Comparison of ENCODE assay signal across 16 cellular contexts in the genomic region with DNA sequence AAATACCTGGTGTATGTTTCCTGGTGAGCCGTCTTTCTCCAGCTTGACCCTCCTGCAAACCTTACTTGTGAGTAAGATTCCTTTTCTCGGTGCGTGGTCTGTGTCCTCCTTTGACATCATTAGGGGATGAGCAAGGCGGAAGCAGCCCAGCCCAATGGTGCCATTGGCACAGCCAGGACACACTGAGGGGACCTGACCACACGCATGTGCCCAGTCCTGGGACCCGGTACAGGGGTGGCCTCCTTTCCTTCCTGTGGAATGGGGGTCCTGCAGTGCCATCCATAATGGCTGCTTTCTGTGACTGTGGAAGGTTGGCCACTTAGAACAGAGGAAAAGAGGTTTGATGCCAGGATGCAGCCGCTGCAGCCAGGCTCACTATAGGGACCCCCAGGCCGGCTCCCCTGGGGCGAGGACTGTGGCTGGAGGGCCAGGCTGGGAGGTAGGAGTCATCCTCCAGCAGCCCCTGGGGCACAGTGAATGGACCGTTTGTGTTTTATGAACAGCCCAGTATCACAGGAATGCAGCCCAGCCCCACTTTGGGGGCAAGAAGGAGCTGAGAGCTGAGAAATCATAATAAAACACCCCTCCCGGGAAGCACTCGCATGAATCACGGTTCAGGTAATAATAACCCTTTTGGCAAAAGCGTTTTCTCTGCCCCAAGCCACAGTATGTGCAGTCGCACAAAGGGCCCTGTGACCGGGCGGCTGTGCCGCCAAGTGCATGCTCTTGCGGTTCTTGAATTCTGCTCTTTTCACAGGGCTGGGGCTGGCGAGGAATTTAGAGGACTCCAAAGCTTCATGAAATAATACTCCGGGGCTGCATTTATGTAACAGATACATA.
DNase-seq lines count a peak whose midpoint lies in the region; ATAC-seq, FAIRE-seq and TF ChIP-seq lines count a peak whose summit lies in the region.
"Had no signal": no experiment of that assay in that cellular context is flagged by ENCODE, and none has a peak within 500 bp of the region (broad histone marks: within the 10 kb centered on the region; RNA-seq: fewer than 3 reads in every experiment).

No MANE protein-coding gene starts in this region.

- no peak for TF ChIP-seq POLR2A in spleen (IDR thresholded peaks at IDR 0.05)
- no peak for TF ChIP-seq POLR2A in HepG2 (IDR thresholded peaks at IDR 0.05; ENCODE audit: insufficient read depth in 1 of 2, low read depth in 2 of 2, low read length in 2 of 2)

- H3K4me2 ChIP-seq in HepG2 (ENCODE audit: low read depth, low read length) = no peak overlapping the region

- no peak overlapping the region for H3K4me3 Mint-ChIP-seq in Calu3 (ENCODE audit: low read depth, unreplicated experiment)
- no peak overlapping the region for H3K4me3 Mint-ChIP-seq in activated CD4-positive, alpha-beta T cell treated with anti-CD3 and anti-CD28 coated beads, Interleukin-2, amount 10 ng/mL, durations not matched to agents 24 days and 14 days
- H3K4me3 Mint-ChIP-seq: CD4-positive, alpha-beta memory T cell had no signal

- H3K9ac ChIP-seq in HepG2 (ENCODE audit: insufficient read depth, low read depth, low read length) = no peak overlapping the region

- no peak overlapping the region for H2AFZ ChIP-seq in HepG2 (ENCODE audit: low read length)

- H3K9me3 ChIP-seq in spleen (no peaks in the 10 kb centered on the region), HepG2 (ENCODE audit: low read length) (no peaks in the 10 kb centered on the region)

- DNase-seq in Calu3 (peak; percentile 11), SK-MEL-5 (ENCODE audit: low read depth, low spot score) (peak; percentile 5), islet precursor cell (peak; percentile 46), spleen (peak; percentile 58), HepG2 (ENCODE audit: low spot score) (no peak), COLO668 (lab: John Stamatoyannopoulos, UW; ENCODE audit: unreplicated experiment) (no peak)
- DNase-seq in activated CD4-positive, alpha-beta T cell treated with anti-CD3 and anti-CD28 coated beads, Interleukin-2, amount 10 ng/mL, durations not matched to agents 24 days and 14 days = no peak
- DNase-seq: ACHN; CD4-positive, alpha-beta memory T cell; IMR-90; Kasumi-1; NCI-H187 treated with DMSO at 0.1 percent for 48 hours; NCI-H446 treated with DMSO at 0.1 percent for 48 hours; NCI-H748 treated with DMSO at 0.1 percent for 48 hours; Right ventricle myocardium superior had no signal

- H3K4me1 ChIP-seq in spleen = no peaks in the 10 kb centered on the region
- peaks cover 11% of the 10 kb centered on the region for H3K4me1 ChIP-seq in HepG2 (ENCODE audit: insufficient read depth, low read length)

- intact Hi-C loops in Calu3 (cut with micrococcal nuclease; ENCODE audit: unreplicated experiment) = no loop called here
- intact Hi-C loops in spleen (cut with DNase I; ENCODE audit: low total_unique reads) = no loop called here
- intact Hi-C loops in HepG2 (cut with micrococcal nuclease; ENCODE audit: unreplicated experiment) = no loop called here
- intact Hi-C loops in activated CD4-positive, alpha-beta T cell treated with anti-CD3 and anti-CD28 coated beads, Interleukin-2, amount 10 ng/mL, durations not matched to agents 24 days and 14 days (cut with micrococcal nuclease) = no loop called here

- H3K27me3 ChIP-seq in spleen (replicated peaks in 1 of 7) = peaks cover 0 to 1% (median 0%) of the 10 kb centered on the region in 7 donors
- H3K27me3 ChIP-seq in HepG2 (ENCODE audit: control insufficient read depth in 1 of 2, insufficient read depth in 2 of 2, low read length in 2 of 2) = no peaks in the 10 kb centered on the region

- no peaks in the 10 kb centered on the region for H3K79me2 ChIP-seq in HepG2 (ENCODE audit: insufficient read depth, low read length)

- no peaks in the 10 kb centered on the region for H3K9me3 Mint-ChIP-seq in Calu3 (ENCODE audit: low read depth, unreplicated experiment)
- H3K9me3 Mint-ChIP-seq in activated CD4-positive, alpha-beta T cell treated with anti-CD3 and anti-CD28 coated beads, Interleukin-2, amount 10 ng/mL, durations not matched to agents 24 days and 14 days = no peaks in the 10 kb centered on the region

- no peaks in the 10 kb centered on the region for H4K20me1 ChIP-seq in HepG2 (ENCODE audit: insufficient read depth, low read length)

- POLR2A ChIA-PET in HepG2 (lab: Yijun Ruan, JAX) = no interaction called here

- BruUV-seq in Calu3 (replicated peaks; lab: Mats Ljungman, UMichigan) (no TSS peak), HepG2 (replicated peaks; lab: Mats Ljungman, UMichigan) (no TSS peak)

- TF ChIP-seq CTCF in Calu3 (IDR thresholded peaks at IDR 0.05; ENCODE audit: unreplicated experiment) (no peak), spleen (IDR thresholded peaks at IDR 0.05 in 8 of 11, conservative IDR thresholded peaks at IDR 0.05 in 3 of 11) (no peak), HepG2 (CRISPR knock-in tag; IDR thresholded peaks at IDR 0.05) (no peak)

- in situ Hi-C loops in SK-MEL-5 (cut with HindIII; ENCODE audit: low pct_unique_long_range_greater_than_20kb, low sequenced_read_pairs) (no loop called here), HepG2 (cut with HindIII; ENCODE audit: extremely low pct_ligation_motif_present, low pct_unique_long_range_greater_than_20kb) (no loop called here)

- no peak for ATAC-seq in HepG2
- ATAC-seq: Panc1 had no signal

- H3K27ac ChIP-seq in spleen = no peak overlapping the region
- no peak overlapping the region for H3K27ac ChIP-seq in HepG2 (ENCODE audit: extremely low read length, insufficient read depth, low read length)

- no peak overlapping the region for H3K27ac Mint-ChIP-seq in Calu3 (ENCODE audit: unreplicated experiment)
- H3K27ac Mint-ChIP-seq in activated CD4-positive, alpha-beta T cell treated with anti-CD3 and anti-CD28 coated beads, Interleukin-2, amount 10 ng/mL, durations not matched to agents 24 days and 14 days = no peak overlapping the region

- no peaks in the 10 kb centered on the region for H3K27me3 Mint-ChIP-seq in Calu3 (ENCODE audit: unreplicated experiment)
- H3K27me3 Mint-ChIP-seq in activated CD4-positive, alpha-beta T cell treated with anti-CD3 and anti-CD28 coated beads, Interleukin-2, amount 10 ng/mL, durations not matched to agents 24 days and 14 days = no peaks in the 10 kb centered on the region
- H3K27me3 Mint-ChIP-seq: CD4-positive, alpha-beta memory T cell had no signal

- peaks cover 3% of the 10 kb centered on the region for H3K36me3 Mint-ChIP-seq in Calu3 (ENCODE audit: insufficient read depth, unreplicated experiment)
- H3K36me3 Mint-ChIP-seq in activated CD4-positive, alpha-beta T cell treated with anti-CD3 and anti-CD28 coated beads, Interleukin-2, amount 10 ng/mL, durations not matched to agents 24 days and 14 days (ENCODE audit: low read depth) = no peaks in the 10 kb centered on the region
- H3K36me3 Mint-ChIP-seq: CD4-positive, alpha-beta memory T cell had no signal

- FAIRE-seq in HepG2 (lab: Jason Lieb, UNC) = no peak

- TF ChIP-seq EP300 in HepG2 (IDR thresholded peaks at IDR 0.05; ENCODE audit: low read depth in 2 of 2, low read length in 2 of 2) = no peak
- TF ChIP-seq EP300 in HepG2 (CRISPR knock-in tag; IDR thresholded peaks at IDR 0.05; ENCODE audit: borderline replicate concordance) = no peak

- H3K36me3 ChIP-seq in spleen = no peaks in the 10 kb centered on the region
- no peaks in the 10 kb centered on the region for H3K36me3 ChIP-seq in HepG2 (replicated peaks in 1 of 2; ENCODE audit: control insufficient read depth in 1 of 2, insufficient read depth in 2 of 2, low read length in 2 of 2)

- no peak for TF ChIP-seq RAD21 in HepG2 (CRISPR knock-in tag; IDR thresholded peaks at IDR 0.05)

- CTCF ChIA-PET in Calu3 (lab: Charles Lee) (no interaction called here), HepG2 (lab: Yijun Ruan, JAX; ENCODE audit: low intra/inter-chr PET ratio, low total read pairs) (no interaction called here)

- H3K4me3 ChIP-seq in spleen = no peak overlapping the region
- H3K4me3 ChIP-seq in HepG2 (replicated peaks in 1 of 3; ENCODE audit: insufficient read depth in 1 of 3, low read depth in 2 of 3, low read length in 3 of 3) = no peak overlapping the region

- WGBS in spleen, 5 donors = 89 to 91% (median 90%) methylated on average over 20 to 21 of the region's 21 CpGs
- 73% methylated on average over 20 of the region's 21 CpGs for WGBS in HepG2 (ENCODE audit: low lambda C conversion rate)

- no peaks in the 10 kb centered on the region for H3K4me1 Mint-ChIP-seq in Calu3 (ENCODE audit: low read depth, unreplicated experiment)
- H3K4me1 Mint-ChIP-seq in activated CD4-positive, alpha-beta T cell treated with anti-CD3 and anti-CD28 coated beads, Interleukin-2, amount 10 ng/mL, durations not matched to agents 24 days and 14 days = peaks cover 3% of the 10 kb centered on the region

TF ChIP-seq in HepG2, 621 proteins besides CTCF, POLR2A, EP300 and RAD21 (continues in another document):
- TF ChIP-seq TGIF2 (CRISPR knock-in tag; IDR thresholded peaks at IDR 0.05) (no peak), ZFP91 (CRISPR knock-in tag; IDR thresholded peaks at IDR 0.05; ENCODE audit: borderline replicate concordance) (no peak), GATAD2A (CRISPR knock-in tag; IDR thresholded peaks at IDR 0.05) (no peak), ZNF546 (CRISPR knock-in tag; conservative IDR thresholded peaks at IDR 0.05) (no peak)
- TF ChIP-seq, protein P1, sequence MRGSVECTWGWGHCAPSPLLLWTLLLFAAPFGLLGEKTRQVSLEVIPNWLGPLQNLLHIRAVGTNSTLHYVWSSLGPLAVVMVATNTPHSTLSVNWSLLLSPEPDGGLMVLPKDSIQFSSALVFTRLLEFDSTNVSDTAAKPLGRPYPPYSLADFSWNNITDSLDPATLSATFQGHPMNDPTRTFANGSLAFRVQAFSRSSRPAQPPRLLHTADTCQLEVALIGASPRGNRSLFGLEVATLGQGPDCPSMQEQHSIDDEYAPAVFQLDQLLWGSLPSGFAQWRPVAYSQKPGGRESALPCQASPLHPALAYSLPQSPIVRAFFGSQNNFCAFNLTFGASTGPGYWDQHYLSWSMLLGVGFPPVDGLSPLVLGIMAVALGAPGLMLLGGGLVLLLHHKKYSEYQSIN (CRISPR knock-in tag; IDR thresholded peaks at IDR 0.05; ENCODE audit: borderline replicate concordance) = no peak

Comparison
In these comparisons a context has a peak if more than half of its experiments do, and no peak if none do; other contexts are left out.
1. DNase-seq: peak in Calu3 (single experiment), SK-MEL-5 (single experiment), islet precursor cell (single experiment) and spleen (single experiment); none in HepG2 (single experiment), COLO668 (single experiment) and activated CD4-positive, alpha-beta T cell treated with anti-CD3 and anti-CD28 coated beads, Interleukin-2, amount 10 ng/mL, durations not matched to agents 24 days and 14 days (single experiment).